8 cellular contexts compared by ENCODE assay signal in genomic region chr1:230509281-230509977, GRCh38.
DNase-seq lines count a peak whose midpoint lies in the region; ATAC-seq lines count a peak whose summit lies in the region.

No MANE protein-coding gene starts in this region.

- H3K4me1 Mint-ChIP-seq in CD8-positive, alpha-beta memory T cell: peaks cover 4 to 8% (median 4%) of the 10 kb centered on the region in 3 donors

- H3K9me3 Mint-ChIP-seq in CD8-positive, alpha-beta memory T cell: no peaks in the 10 kb centered on the region

- ATAC-seq in HG02759 (IDR thresholded peaks at IDR 0.05; ENCODE audit: unreplicated experiment): peak; percentile 84
- ATAC-seq in GM21723 (IDR thresholded peaks at IDR 0.05; ENCODE audit: unreplicated experiment): no peak

- DNase-seq in DMS 273 (lab: John Stamatoyannopoulos, UW; ENCODE audit: unreplicated experiment): peak; percentile 47
- peak; percentile 61 for DNase-seq in amniotic epithelial cell (ENCODE audit: low read depth)
- DNase-seq in myocyte (ENCODE audit: low read depth): peak; percentile 83
- no peak for DNase-seq in posterior cingulate gyrus
- no peak for DNase-seq in OCI-M1 (lab: John Stamatoyannopoulos, UW)
- no peak for DNase-seq in CD8-positive, alpha-beta memory T cell

- H3K27me3 Mint-ChIP-seq in CD8-positive, alpha-beta memory T cell: peaks cover 8 to 39% of the 10 kb centered on the region in 2 donors

- no peaks in the 10 kb centered on the region for H3K4me1 ChIP-seq in CD8-positive, alpha-beta memory T cell (ENCODE audit: insufficient read depth, low read length)

- POLR2A ChIA-PET in CD8-positive, alpha-beta memory T cell (lab: Charles Lee): no interaction called here

- no peaks in the 10 kb centered on the region for H3K36me3 Mint-ChIP-seq in CD8-positive, alpha-beta memory T cell

- no peaks in the 10 kb centered on the region for H3K36me3 ChIP-seq in CD8-positive, alpha-beta memory T cell (ENCODE audit: insufficient read depth, low read length)

- no peak overlapping the region for H3K27ac ChIP-seq in CD8-positive, alpha-beta memory T cell (ENCODE audit: low read depth, low read length)

- H3K4me3 ChIP-seq in CD8-positive, alpha-beta memory T cell (ENCODE audit: low read length): no peak overlapping the region

- no peak overlapping the region for H3K4me3 Mint-ChIP-seq in CD8-positive, alpha-beta memory T cell

- H3K27me3 ChIP-seq in CD8-positive, alpha-beta memory T cell (ENCODE audit: insufficient read depth, low read length, poor library complexity, severe bottlenecking): no peaks in the 10 kb centered on the region

- intact Hi-C loops in posterior cingulate gyrus (cut with DNase I): no loop called here

- CTCF ChIA-PET in CD8-positive, alpha-beta memory T cell (lab: Charles Lee): no interaction called here

- no peaks in the 10 kb centered on the region for H3K9me3 ChIP-seq in CD8-positive, alpha-beta memory T cell (ENCODE audit: low read length)

- peak overlapping the region in 1 of 8 donors; percentile 17 for H3K27ac Mint-ChIP-seq in CD8-positive, alpha-beta memory T cell

Comparison
In these comparisons a context has a peak if more than half of its experiments do, and no peak if none do; other contexts are left out.
1. DNase-seq: peak in DMS 273 (single experiment), amniotic epithelial cell (single experiment) and myocyte (single experiment); none in posterior cingulate gyrus (0 of 10), OCI-M1 (single experiment) and CD8-positive, alpha-beta memory T cell (0 of 5).